In genomic region chr14:74804219-74804825, GRCh38 we compare ENCODE assay signal across 9 cellular contexts. TPM values are rescaled to one million over a fixed set of nuclear protein-coding genes. Genes with fewer than 3 reads are reported as not detected.
DNase-seq lines count a peak whose midpoint lies in the region; ATAC-seq and TF ChIP-seq lines count a peak whose summit lies in the region.
"Had no signal": no experiment of that assay in that cellular context is flagged by ENCODE, and none has a peak within 500 bp of the region (broad histone marks: within the 10 kb centered on the region; RNA-seq: fewer than 3 reads in every experiment).

No MANE protein-coding gene starts in this region.

- H3K4me1 ChIP-seq in cardiac muscle cell (ENCODE audit: low read depth), result peaks cover 8% of the 10 kb centered on the region
- no peaks in the 10 kb centered on the region for H3K4me1 ChIP-seq in breast epithelium

- TF ChIP-seq POLR2A in breast epithelium (IDR thresholded peaks at IDR 0.05), result no peak

- H3K4me3 ChIP-seq in cardiac muscle cell (no peak overlapping the region), breast epithelium (no peak overlapping the region)

- ATAC-seq in Right ventricle myocardium inferior (no peak), GM19467 (IDR thresholded peaks at IDR 0.05; ENCODE audit: unreplicated experiment) (no peak), HG03469 (IDR thresholded peaks at IDR 0.05; ENCODE audit: unreplicated experiment) (no peak)

- H3K36me3 ChIP-seq in cardiac muscle cell (peaks cover 29% of the 10 kb centered on the region), breast epithelium (no peaks in the 10 kb centered on the region)

- H3K27ac ChIP-seq in cardiac muscle cell (no peak overlapping the region), breast epithelium (no peak overlapping the region)

- peak; percentile 33 to 77 for DNase-seq in cardiac muscle cell (ENCODE audit: low read depth in 1 of 2, low spot score in 1 of 2)
- no peak for DNase-seq in Right ventricle myocardium inferior (ENCODE audit: missing footprints)
- DNase-seq in NCI-H2196 (lab: John Stamatoyannopoulos, UW; ENCODE audit: unreplicated experiment), result peak; percentile 54
- no peak for DNase-seq in breast epithelium (ENCODE audit: low spot score in 2 of 2)
- DNase-seq in medulla oblongata (ENCODE audit: extremely low spot score), result peak; percentile 32
- no peak for DNase-seq in stimulated activated CD4-positive, alpha-beta T cell treated with anti-CD3 and anti-CD28 coated beads, Interleukin-2, amount 100 ng/mL, for 48 hours
- DNase-seq: stimulated activated naive B cell treated with anti-CD40 and anti-IgM and Interleukin-4, amounts not matched to agents 10 μg/mL and 1 μg/mL and 100 μg/mL, for 72 hours had no signal

- no peaks in the 10 kb centered on the region for H3K9me3 ChIP-seq in cardiac muscle cell (ENCODE audit: low read depth)
- H3K9me3 ChIP-seq in breast epithelium, result no peaks in the 10 kb centered on the region

- peak; percentile 78 for TF ChIP-seq CTCF in cardiac muscle cell (IDR thresholded peaks at IDR 0.05; ENCODE audit: low read depth, low read length)
- TF ChIP-seq CTCF in breast epithelium (IDR thresholded peaks at IDR 0.05), result peak in 2 of 3 donors; percentile 46 to 59

- no peaks in the 10 kb centered on the region for H3K27me3 ChIP-seq in cardiac muscle cell
- no peaks in the 10 kb centered on the region for H3K27me3 ChIP-seq in breast epithelium

- intact Hi-C loops in Right ventricle myocardium inferior (cut with DNase I), result loop anchor here (5.0 kb wide), 1 partner anchor 197 kb away; no protein-coding TSS in a partner anchor
- intact Hi-C loops in breast epithelium (cut with DNase I; ENCODE audit: low total_unique reads), result no loop called here

RNA-seq across cellular contexts. Expression of gene YLPM1, which starts 41.2 kb away (rescaled TPM):
- total RNA-seq in cardiac muscle cell (24.5 and 50.2 TPM in 2 replicates), Right ventricle myocardium inferior (27.1 TPM), breast epithelium (10 to 100 TPM; 50.9 to 97.0 (median 79.6) TPM)
- polyA plus RNA-seq in cardiac muscle cell, result 31.6 and 39.6 TPM in 2 replicates

Comparison
In these comparisons a context has a peak if more than half of its experiments do, and no peak if none do; other contexts are left out.
1. DNase-seq: peak in cardiac muscle cell (2 of 2), NCI-H2196 (single experiment) and medulla oblongata (single experiment); none in Right ventricle myocardium inferior (single experiment), breast epithelium (0 of 2) and stimulated activated CD4-positive, alpha-beta T cell treated with anti-CD3 and anti-CD28 coated beads, Interleukin-2, amount 100 ng/mL, for 48 hours (0 of 2).